8 cellular contexts compared by ENCODE assay signal in genomic region chr5:159316519-159317383, GRCh38. TPM values are rescaled to one million over a fixed set of nuclear protein-coding genes. Genes with fewer than 3 reads are reported as not detected.
DNase-seq lines count a peak whose midpoint lies in the region; ATAC-seq and TF ChIP-seq lines count a peak whose summit lies in the region.

No MANE protein-coding gene starts in this region.

- dilution Hi-C loops in IMR-90 (cut with HindIII; ENCODE audit: low sequenced_read_pairs, unreplicated experiment), result no loop called here

- peaks cover 0 to 4% of the 10 kb centered on the region in 2 donors for H3K27me3 Mint-ChIP-seq in T-cell

- no peak overlapping the region for H4K8ac ChIP-seq in IMR-90 (ENCODE audit: low read depth in 2 of 2, low read length in 2 of 2)

- no peak overlapping the region for H4K91ac ChIP-seq in IMR-90 (ENCODE audit: insufficient read depth, low read depth, low read length)

- H3K4me2 ChIP-seq in IMR-90 (ENCODE audit: low read depth, low read length), result no peak overlapping the region

- H3K36me3 ChIP-seq in IMR-90 (ENCODE audit: control insufficient read depth, insufficient read depth, low read length), result no peaks in the 10 kb centered on the region

- TF ChIP-seq RAD21 in IMR-90 (IDR thresholded peaks at IDR 0.05; ENCODE audit: low read length), result peak; percentile 61

- intact Hi-C loops in IMR-90 (cut with micrococcal nuclease) (loop anchor here (2.0 kb wide), 1 partner anchor 160 kb away; no protein-coding TSS in a partner anchor), dorsolateral prefrontal cortex (cut with DNase I) (no loop called here)

- H3K4me3 Mint-ChIP-seq in T-cell, result no peak overlapping the region

- ATAC-seq in IMR-90 (ENCODE audit: low read depth) (peak; percentile 90), T-cell (replicated peaks in 1 of 4) (peak in 3 of 4 experiments; percentile 43 to 71 (median 49)), HG03571 (IDR thresholded peaks at IDR 0.05; ENCODE audit: unreplicated experiment) (no peak), HG02759 (IDR thresholded peaks at IDR 0.05; ENCODE audit: unreplicated experiment) (no peak)

- H3K4ac ChIP-seq in IMR-90 (ENCODE audit: low read depth, low read length), result no peak overlapping the region

- H3K79me1 ChIP-seq in IMR-90 (ENCODE audit: low read depth in 1 of 2, low read length in 2 of 2), result no peaks in the 10 kb centered on the region

- H4K20me1 ChIP-seq in IMR-90 (ENCODE audit: insufficient read depth, low read length), result no peaks in the 10 kb centered on the region

- H3K4me3 ChIP-seq in IMR-90 (ENCODE audit: insufficient read depth, low read depth, low read length) (no peak overlapping the region), dorsolateral prefrontal cortex (no peak overlapping the region)

- no peak overlapping the region for H2BK15ac ChIP-seq in IMR-90 (ENCODE audit: low read depth, low read length)

- H2BK5ac ChIP-seq in IMR-90 (ENCODE audit: low read depth, low read length, poor library complexity, severe bottlenecking), result no peak overlapping the region

- H3K23ac ChIP-seq in IMR-90 (ENCODE audit: low read depth, low read length), result no peak overlapping the region

- H3K9me1 ChIP-seq in IMR-90 (ENCODE audit: insufficient read depth, low read length), result 0 out of 2 replicates have a peak, but pooled peaks cover 3% of the 10 kb centered on the region

- no peak overlapping the region for H3K27ac ChIP-seq in IMR-90 (ENCODE audit: insufficient read depth, low read length)
- no peak overlapping the region for H3K27ac ChIP-seq in dorsolateral prefrontal cortex

- no peak overlapping the region for H3K18ac ChIP-seq in IMR-90 (ENCODE audit: low read depth, low read length)

- no peak for TF ChIP-seq POLR2A in IMR-90 (IDR thresholded peaks at IDR 0.05; ENCODE audit: low read depth, low read length)

- no peaks in the 10 kb centered on the region for H3K9me3 ChIP-seq in IMR-90 (ENCODE audit: control insufficient read depth, insufficient read depth, low read length)

- POLR2A ChIA-PET in IMR-90 (lab: Charles Lee; ENCODE audit: unreplicated experiment) (interaction anchor here (0.6 kb wide), 1 partner anchor 616 kb away, joined by 3 read pairs; no protein-coding TSS in a partner anchor), T-cell (lab: Charles Lee) (interaction anchor here in 1 of 2 donors (0.9 kb wide), 1 partner anchor 160 kb away, joined by 3 read pairs; no protein-coding TSS in a partner anchor)

- no peak overlapping the region for H4K5ac ChIP-seq in IMR-90 (ENCODE audit: low read depth, low read length)

- H3K56ac ChIP-seq in IMR-90 (ENCODE audit: extremely low read depth, insufficient read depth, low read length), result no peak overlapping the region

- no peaks in the 10 kb centered on the region for H3K9me3 Mint-ChIP-seq in T-cell

- no peaks in the 10 kb centered on the region for H3K4me1 Mint-ChIP-seq in T-cell

- no peak overlapping the region for H2BK120ac ChIP-seq in IMR-90 (ENCODE audit: low read depth, low read length)

- H2AK5ac ChIP-seq in IMR-90 (ENCODE audit: low read depth, low read length), result no peak overlapping the region

- H2AK9ac ChIP-seq in IMR-90 (replicated peaks; ENCODE audit: low read depth, low read length, poor library complexity), result no peak overlapping the region

- no peaks in the 10 kb centered on the region for H3K36me3 Mint-ChIP-seq in T-cell

- H3K4me1 ChIP-seq in IMR-90 (ENCODE audit: control insufficient read depth, insufficient read depth, low read length), result no peaks in the 10 kb centered on the region

- TF ChIP-seq CTCF in IMR-90 (conservative IDR thresholded peaks at IDR 0.05; ENCODE audit: low read depth, low read length) (peak; percentile 65), dorsolateral prefrontal cortex (IDR thresholded peaks at IDR 0.05 in 54 of 56, conservative IDR thresholded peaks at IDR 0.05 in 2 of 56; ENCODE audit: low read depth in 1 of 56, partially characterized antibody in 56 of 56) (peak in 53 of 56 donors; percentile 15 to 65 (median 42))

- BruUV-seq in IMR-90 (replicated peaks; lab: Mats Ljungman, UMichigan), result no TSS peak

- H2AFZ ChIP-seq in IMR-90 (replicated peaks; ENCODE audit: low read length, poor library complexity), result peak overlapping the region; percentile 21

- no peak overlapping the region for H3K9ac ChIP-seq in IMR-90 (ENCODE audit: low read depth, low read length)

- CTCF ChIA-PET in IMR-90 (lab: Yijun Ruan, JAX), result interaction anchor here (0.6 to 1.7 kb wide), 15 partner anchors 8 to 675 kb away, joined by 3 to 7 read pairs (median 3); no protein-coding TSS in a partner anchor
- CTCF ChIA-PET in T-cell (lab: Charles Lee), result interaction anchor here (0.5 to 5.4 kb wide), 14 partner anchors 9 to 670 kb away, joined by 3 to 51 read pairs (median 4); no protein-coding TSS in a partner anchor

- DNase-seq in 8988T (peak; percentile 49), ELR (ENCODE audit: low read depth) (peak; percentile 64), IMR-90 (peak; percentile 67), T-cell (peak in 25 of 34 experiments; percentile 5 to 46 (median 30)), dorsolateral prefrontal cortex (no peak), myocyte (ENCODE audit: low read depth) (peak; percentile 55)

- H3K27ac Mint-ChIP-seq in T-cell, result no peak overlapping the region

- in situ Hi-C loops in IMR-90 (cut with MboI; ENCODE audit: low sequenced_read_pairs), result no loop called here

- H3K27me3 ChIP-seq in IMR-90 (ENCODE audit: control insufficient read depth, insufficient read depth, low read length), result peaks cover 8% of the 10 kb centered on the region
- H3K27me3 ChIP-seq in dorsolateral prefrontal cortex, result peaks cover 0 to 9% (median 0%) of the 10 kb centered on the region in 45 donors

- WGBS in IMR-90 (ENCODE audit: extremely low coverage in 2 of 2, insufficient read length in 1 of 2), 2 experiments, result 82% methylated on average over 7 of the region's 9 CpGs; no CpG with 5 or more reads in 1 of the 2 experiments

- no peak overlapping the region for H2BK20ac ChIP-seq in IMR-90 (ENCODE audit: low read depth, low read length)

- no peak overlapping the region for H3K14ac ChIP-seq in IMR-90 (replicated peaks; ENCODE audit: low read depth, low read length)

TF ChIP-seq in IMR-90, 13 proteins besides CTCF, POLR2A, EP300 and RAD21:
- no peak for TF ChIP-seq NFE2L2 (IDR thresholded peaks at IDR 0.05; ENCODE audit: low read depth, low read length)
- TF ChIP-seq SMC3 (IDR thresholded peaks at IDR 0.05; ENCODE audit: low read depth, low read length), result peak; percentile 53; the same call in 1 of the 2 replicates

RNA-seq across cellular contexts. Expression of gene IL12B, which starts 13.5 kb away (rescaled TPM):
- total RNA-seq in IMR-90 (2012; rRNA removed) (under 0.01 TPM in 1 of 2 replicates, not detected in the other), T-cell (not detected), dorsolateral prefrontal cortex (not detected), myocyte (not detected in 2 replicates)
- polyA plus RNA-seq in IMR-90 (2012; rRNA removed), result 0.03 TPM in 1 of 2 replicates, not detected in the other
- polyA plus RNA-seq in IMR-90 (2012; cell fraction: cytosol; rRNA removed), result not detected in 2 replicates
- 0.07 and 0.17 TPM in 2 replicates for polyA plus RNA-seq in IMR-90 (2012; cell fraction: nucleus; rRNA removed; ENCODE audit: low replicate concordance)
- not detected for polyA plus RNA-seq in myocyte (2012)

RNA-seq across cellular contexts. Expression of gene UBLCP1, which starts 53.7 kb away (rescaled TPM):
- total RNA-seq in IMR-90 (2012; rRNA removed) (11.7 and 23.1 TPM in 2 replicates), T-cell (10 to 100 TPM; 22.3 to 29.4 (median 27.4) TPM), dorsolateral prefrontal cortex (10 to 100 TPM; 11.9 to 47.4 (median 34.2) TPM), myocyte (27.4 and 28.6 TPM in 2 replicates)
- 13.0 and 17.5 TPM in 2 replicates for polyA plus RNA-seq in IMR-90 (2012; rRNA removed)
- 1.4 and 5.3 TPM in 2 replicates for polyA plus RNA-seq in IMR-90 (2012; cell fraction: cytosol; rRNA removed)
- polyA plus RNA-seq in IMR-90 (2012; cell fraction: nucleus; rRNA removed; ENCODE audit: low replicate concordance), result 0.42 and 5.4 TPM in 2 replicates
- 14.5 TPM for polyA plus RNA-seq in myocyte (2012)

Comparison
In these comparisons a context has a peak if more than half of its experiments do, and no peak if none do; other contexts are left out.
1. DNase-seq: peak in 8988T (single experiment), ELR (single experiment), IMR-90 (single experiment), T-cell (25 of 34) and myocyte (single experiment); none in dorsolateral prefrontal cortex (0 of 10).
2. ATAC-seq: peak in IMR-90 (single experiment) and T-cell (3 of 4); none in HG03571 (single experiment) and HG02759 (single experiment).